In genomic region chr14:104778694-104779331, GRCh38 we compare ENCODE assay signal across 18 cellular contexts.
"Had no signal": no experiment of that assay in that cellular context is flagged by ENCODE, and none has a peak within 500 bp of the region (broad histone marks: within the 10 kb centered on the region; RNA-seq: fewer than 3 reads in every experiment).

No MANE protein-coding gene starts in this region.

- H3K36me3 ChIP-seq: ovary, uterus had no signal

- H3K27ac ChIP-seq: heart right ventricle, ovary, tibial nerve, uterus had no signal

- FAIRE-seq: astrocyte, endometrium had no signal

- H3K27me3 ChIP-seq: dorsolateral prefrontal cortex, gastroesophageal sphincter, heart right ventricle, ovary, tibial nerve, uterus had no signal

- H3K4me3 ChIP-seq: dorsolateral prefrontal cortex, gastroesophageal sphincter, heart right ventricle, lung, ovary, tibial nerve, uterus had no signal

- H3K4me1 ChIP-seq: heart right ventricle, uterus had no signal

- H3K9me3 ChIP-seq: gastroesophageal sphincter, heart right ventricle, ovary, tibial nerve, uterus had no signal

- DNase-seq: activated CD4-positive, alpha-beta T cell treated with anti-CD3 and anti-CD28 coated beads, Interleukin-2, amount 50 U/mL, for 48 hours; activated CD8-positive, alpha-beta memory T cell treated with anti-CD3 and anti-CD28 coated beads, Interleukin-2, amount 10 ng/mL, durations not matched to agents 7 days and 5 days; activated effector memory CD4-positive, alpha-beta T cell treated with Interleukin-2 at 50 U/mL for 16 hours; activated naive CD4-positive, alpha-beta T cell treated with anti-CD3 and anti-CD28 coated beads, Interleukin-2, amount 50 U/mL, for 16 hours; activated T-cell treated with anti-CD3 and anti-CD28 coated beads, Interleukin-2, amount 50 U/mL, for 4 hours; dorsolateral prefrontal cortex; heart right ventricle; midbrain; ovary; stimulated activated CD4-positive, alpha-beta T cell treated with anti-CD3 and anti-CD28 coated beads, Interleukin-2, amount 100 ng/mL, for 48 hours; stimulated activated naive B cell treated with anti-CD40 and anti-IgM and Interleukin-4, amounts not matched to agents 10 μg/mL and 1 μg/mL and 100 μg/mL, for 72 hours; uterus had no signal

- ATAC-seq: activated CD4-positive, CD25-positive, alpha-beta regulatory T cell treated with anti-CD3 and anti-CD28 coated beads, Interleukin-2, amount 50 U/mL, for 24 hours; activated CD8-positive, alpha-beta memory T cell treated with anti-CD3 and anti-CD28 coated beads, Interleukin-2, amount 10 ng/mL, durations not matched to agents 7 days and 5 days; activated T-cell treated with anti-CD3 and anti-CD28 coated beads, Interleukin-2, amount 50 U/mL, for 4 hours; gastroesophageal sphincter; heart right ventricle had no signal
